Comparison of ENCODE assay signal across 1 cellular context in the genomic region with DNA sequence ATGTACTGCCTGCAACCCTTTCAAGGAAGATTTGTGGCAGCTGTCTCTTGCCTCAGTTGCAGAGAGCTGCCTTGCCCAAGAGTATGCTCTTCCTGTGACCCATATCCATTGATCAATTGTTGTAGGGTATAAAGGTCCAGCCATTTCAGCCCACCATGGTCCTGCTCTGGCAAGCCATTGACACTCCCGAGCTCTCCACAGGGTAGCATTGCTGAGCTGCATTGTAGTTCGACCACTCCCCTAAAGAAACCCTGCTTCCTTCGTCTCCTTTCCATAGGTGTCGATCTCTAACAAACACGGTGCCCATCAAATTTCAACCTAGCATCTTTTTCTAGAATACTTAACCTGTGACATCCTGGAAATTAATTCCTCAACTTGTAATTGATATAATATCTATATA.
TF ChIP-seq lines count a peak whose summit lies in the region.

No MANE protein-coding gene starts in this region.

TF ChIP-seq in IMR-90, 13 proteins besides CTCF, POLR2A, EP300 and RAD21 (continued from another document):
- TF ChIP-seq, protein P1, sequence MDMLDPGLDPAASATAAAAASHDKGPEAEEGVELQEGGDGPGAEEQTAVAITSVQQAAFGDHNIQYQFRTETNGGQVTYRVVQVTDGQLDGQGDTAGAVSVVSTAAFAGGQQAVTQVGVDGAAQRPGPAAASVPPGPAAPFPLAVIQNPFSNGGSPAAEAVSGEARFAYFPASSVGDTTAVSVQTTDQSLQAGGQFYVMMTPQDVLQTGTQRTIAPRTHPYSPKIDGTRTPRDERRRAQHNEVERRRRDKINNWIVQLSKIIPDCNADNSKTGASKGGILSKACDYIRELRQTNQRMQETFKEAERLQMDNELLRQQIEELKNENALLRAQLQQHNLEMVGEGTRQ (IDR thresholded peaks at IDR 0.05; ENCODE audit: low read depth, low read length) = no peak
- TF ChIP-seq MAZ (IDR thresholded peaks at IDR 0.05; ENCODE audit: borderline replicate concordance, low read depth, low read length) = no peak
- TF ChIP-seq RFX5 (IDR thresholded peaks at IDR 0.05; ENCODE audit: low read depth, low read length) = no peak
- TF ChIP-seq BHLHE40 (IDR thresholded peaks at IDR 0.05; ENCODE audit: low read depth, low read length) = no peak
- no peak for TF ChIP-seq NFE2L2 (IDR thresholded peaks at IDR 0.05; ENCODE audit: low read depth, low read length)
- TF ChIP-seq, protein P2, sequence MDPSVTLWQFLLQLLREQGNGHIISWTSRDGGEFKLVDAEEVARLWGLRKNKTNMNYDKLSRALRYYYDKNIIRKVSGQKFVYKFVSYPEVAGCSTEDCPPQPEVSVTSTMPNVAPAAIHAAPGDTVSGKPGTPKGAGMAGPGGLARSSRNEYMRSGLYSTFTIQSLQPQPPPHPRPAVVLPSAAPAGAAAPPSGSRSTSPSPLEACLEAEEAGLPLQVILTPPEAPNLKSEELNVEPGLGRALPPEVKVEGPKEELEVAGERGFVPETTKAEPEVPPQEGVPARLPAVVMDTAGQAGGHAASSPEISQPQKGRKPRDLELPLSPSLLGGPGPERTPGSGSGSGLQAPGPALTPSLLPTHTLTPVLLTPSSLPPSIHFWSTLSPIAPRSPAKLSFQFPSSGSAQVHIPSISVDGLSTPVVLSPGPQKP (IDR thresholded peaks at IDR 0.05; ENCODE audit: borderline replicate concordance, low read depth, low read length) = no peak
- no peak for TF ChIP-seq SMC3 (IDR thresholded peaks at IDR 0.05; ENCODE audit: low read depth, low read length)
- TF ChIP-seq RCOR1 (IDR thresholded peaks at IDR 0.05; ENCODE audit: insufficient replicate concordance, low read length) = no peak
- no peak for TF ChIP-seq CHD1 (IDR thresholded peaks at IDR 0.05; ENCODE audit: low read depth, low read length)
- TF ChIP-seq MXI1 (IDR thresholded peaks at IDR 0.05; ENCODE audit: borderline replicate concordance, low read depth, low read length) = no peak
- TF ChIP-seq FOS (IDR thresholded peaks at IDR 0.05; ENCODE audit: low read depth, low read length) = no peak
- TF ChIP-seq MAFK (IDR thresholded peaks at IDR 0.05; ENCODE audit: low read depth, low read length) = no peak
